ENCODE assay signal across 15 cellular contexts in genomic region chr9:5842926-5843325, GRCh38. TPM values are rescaled to one million over a fixed set of nuclear protein-coding genes. Genes with fewer than 3 reads are reported as not detected.
A peak's percentile ranks its signal among the peaks of the same experiment; 100 is the strongest.
DNase-seq lines count a peak whose midpoint lies in the region; ATAC-seq and TF ChIP-seq lines count a peak whose summit lies in the region.
"Had no signal": no experiment of that assay in that cellular context is flagged by ENCODE, and none has a peak within 500 bp of the region (broad histone marks: within the 10 kb centered on the region; RNA-seq: fewer than 3 reads in every experiment).

No MANE protein-coding gene starts in this region.

- POLR2A ChIA-PET in HEK293 (lab: Yijun Ruan, JAX) = interaction anchor here (2.5 to 3.2 kb wide), 2 partner anchors 10 to 37 kb away, joined by 11 to 18 read pairs; partner anchors contain the start of gene ERMP1

- no peaks in the 10 kb centered on the region for H3K27me3 Mint-ChIP-seq in activated T-helper 17 cell treated with anti-CD3 and anti-CD28 coated beads, Interleukin-2, amount 50 U/mL, for 72 hours
- H3K27me3 Mint-ChIP-seq in natural killer cell (ENCODE audit: low read depth in 2 of 2) = peaks cover 0 to 3% of the 10 kb centered on the region in 2 donors
- H3K27me3 Mint-ChIP-seq: activated T-cell treated with anti-CD3 and anti-CD28 coated beads, Interleukin-2, amount 50 U/mL, for 24 hours had no signal

- peaks cover 6% of the 10 kb centered on the region for H3K36me3 Mint-ChIP-seq in activated T-helper 17 cell treated with anti-CD3 and anti-CD28 coated beads, Interleukin-2, amount 50 U/mL, for 72 hours (ENCODE audit: low read depth)
- no peaks in the 10 kb centered on the region for H3K36me3 Mint-ChIP-seq in natural killer cell

- TF ChIP-seq POLR2A in transverse colon (IDR thresholded peaks at IDR 0.05) = no peak

- ATAC-seq in activated T-helper 17 cell treated with anti-CD3 and anti-CD28 coated beads, Interleukin-2, amount 50 U/mL, for 72 hours (replicated peaks) = no peak
- no peak for ATAC-seq in natural killer cell
- no peak for ATAC-seq in HG03108 (IDR thresholded peaks at IDR 0.05; ENCODE audit: unreplicated experiment)

- peaks cover 40% of the 10 kb centered on the region for H3K4me1 Mint-ChIP-seq in activated T-helper 17 cell treated with anti-CD3 and anti-CD28 coated beads, Interleukin-2, amount 50 U/mL, for 72 hours
- peaks cover 72 to 75% of the 10 kb centered on the region in 2 donors for H3K4me1 Mint-ChIP-seq in natural killer cell

- TF ChIP-seq CTCF in C4-2B (conservative IDR thresholded peaks at IDR 0.05) = no peak
- no peak for TF ChIP-seq CTCF in HEK293 (tag by site-specific recombination; IDR thresholded peaks at IDR 0.05)
- TF ChIP-seq CTCF in natural killer cell (IDR thresholded peaks at IDR 0.05) = no peak
- no peak for TF ChIP-seq CTCF in transverse colon (IDR thresholded peaks at IDR 0.05)

- WGBS in transverse colon (ENCODE audit: low coverage in 1 of 2), 2 donors = 63% methylated on average over 2 of the region's 2 CpGs; no CpG with 5 or more reads in 1 of the 2 donors

- DNase-seq in natural killer cell (no peak), NCI-H748 (lab: John Stamatoyannopoulos, UW; ENCODE audit: unreplicated experiment) (no peak), transverse colon (no peak)
- no peak for DNase-seq in effector CD4-positive, alpha-beta T cell
- DNase-seq: activated T-cell treated with anti-CD3 and anti-CD28 coated beads, Interleukin-2, amount 50 U/mL, for 24 hours; effector CD8-positive, alpha-beta T cell; foreskin melanocyte; NCI-H187 treated with DMSO at 0.1 percent for 48 hours; right cardiac atrium had no signal

- H3K4me3 ChIP-seq in HEK293 (ENCODE audit: low read depth, low read length) (no peak overlapping the region), transverse colon (no peak overlapping the region)

- H3K4me3 Mint-ChIP-seq in activated T-helper 17 cell treated with anti-CD3 and anti-CD28 coated beads, Interleukin-2, amount 50 U/mL, for 72 hours = peak overlapping the region; percentile 68
- H3K4me3 Mint-ChIP-seq in natural killer cell = peak overlapping the region; percentile 79
- H3K4me3 Mint-ChIP-seq: CD14-positive monocyte had no signal

- H3K27ac ChIP-seq in C4-2B = peak overlapping the region; percentile 68; the same call in 1 of the 2 replicates
- peak overlapping the region; percentile 83 for H3K27ac ChIP-seq in HEK293 (ENCODE audit: extremely low read depth, low read depth, low read length)
- H3K27ac ChIP-seq in transverse colon = peak overlapping the region in 1 of 4 donors; percentile 11

- H3K36me3 ChIP-seq in HEK293 (ENCODE audit: control insufficient read depth in 2 of 2, insufficient read depth in 1 of 2, low read length in 2 of 2) (no peaks in the 10 kb centered on the region), transverse colon (no peaks in the 10 kb centered on the region)
- H3K36me3 ChIP-seq: SJCRH30 had no signal

- intact Hi-C loops in natural killer cell (cut with micrococcal nuclease) (loop anchor here (1.0 to 10.0 kb wide), 7 partner anchors 8 to 914 kb away; partner anchors contain the start of genes KDM4C, RIC1 and UHRF2), transverse colon (cut with DNase I; ENCODE audit: low total_unique reads) (no loop called here)

- TF ChIP-seq EP300 in transverse colon (IDR thresholded peaks at IDR 0.05; ENCODE audit: low read depth) = no peak

- H3K27ac Mint-ChIP-seq in activated T-helper 17 cell treated with anti-CD3 and anti-CD28 coated beads, Interleukin-2, amount 50 U/mL, for 72 hours = peak overlapping the region; percentile 29
- peak overlapping the region; percentile 91 for H3K27ac Mint-ChIP-seq in natural killer cell
- H3K27ac Mint-ChIP-seq: CD14-positive monocyte had no signal

- H3K27me3 ChIP-seq in transverse colon = no peaks in the 10 kb centered on the region
- H3K27me3 ChIP-seq: SJCRH30 had no signal

- H3K4me1 ChIP-seq in HEK293 (ENCODE audit: control insufficient read depth, insufficient read depth, low read length) = peaks cover 21% of the 10 kb centered on the region
- H3K4me1 ChIP-seq in transverse colon = peaks cover 0 to 30% (median 14%) of the 10 kb centered on the region in 4 donors

- CTCF ChIA-PET in HEK293 (lab: Yijun Ruan, JAX) = interaction anchor here (1.1 to 3.6 kb wide), 2 partner anchors 9 to 212 kb away, joined by 3 to 39 read pairs; partner anchors contain the start of gene ERMP1

- H3K9me3 ChIP-seq in HEK293 (ENCODE audit: control insufficient read depth, insufficient read depth, low read depth, low read length) (no peaks in the 10 kb centered on the region), transverse colon (no peaks in the 10 kb centered on the region)
- H3K9me3 ChIP-seq: SJCRH30 had no signal

- H3K9me3 Mint-ChIP-seq in activated T-helper 17 cell treated with anti-CD3 and anti-CD28 coated beads, Interleukin-2, amount 50 U/mL, for 72 hours = no peaks in the 10 kb centered on the region
- no peaks in the 10 kb centered on the region for H3K9me3 Mint-ChIP-seq in natural killer cell

- in situ Hi-C loops in transverse colon (cut with MboI; ENCODE audit: low pct_ligation_motif_present in 1 of 4, low pct_unique_long_range_greater_than_20kb in 1 of 4, low sequenced_read_pairs in 3 of 4) = no loop called here

TF ChIP-seq in HEK293, 187 proteins besides CTCF, POLR2A, EP300 and RAD21:
- no peak for TF ChIP-seq ZSCAN16 (tag by site-specific recombination; IDR thresholded peaks at IDR 0.05)

RNA-seq across cellular contexts. Expression of gene ERMP1, which starts 10.0 kb away (rescaled TPM):
- 10 to 100 TPM; 17.7 to 22.4 TPM for total RNA-seq in activated T-helper 17 cell treated with anti-CD3 and anti-CD28 coated beads, Interleukin-2, amount 50 U/mL, for 72 hours
- total RNA-seq in natural killer cell (10 to 100 TPM; 24.7 to 52.0 (median 29.3) TPM), transverse colon (10 to 100 TPM; 33.3 to 46.2 (median 34.8) TPM)

RNA-seq across cellular contexts. Expression of gene MLANA, which starts 47.8 kb away (rescaled TPM):
- total RNA-seq in activated T-helper 17 cell treated with anti-CD3 and anti-CD28 coated beads, Interleukin-2, amount 50 U/mL, for 72 hours = not detected
- total RNA-seq in natural killer cell (not detected), transverse colon (not detected)
- total RNA-seq: right cardiac atrium had no signal
